In the genomic region with DNA sequence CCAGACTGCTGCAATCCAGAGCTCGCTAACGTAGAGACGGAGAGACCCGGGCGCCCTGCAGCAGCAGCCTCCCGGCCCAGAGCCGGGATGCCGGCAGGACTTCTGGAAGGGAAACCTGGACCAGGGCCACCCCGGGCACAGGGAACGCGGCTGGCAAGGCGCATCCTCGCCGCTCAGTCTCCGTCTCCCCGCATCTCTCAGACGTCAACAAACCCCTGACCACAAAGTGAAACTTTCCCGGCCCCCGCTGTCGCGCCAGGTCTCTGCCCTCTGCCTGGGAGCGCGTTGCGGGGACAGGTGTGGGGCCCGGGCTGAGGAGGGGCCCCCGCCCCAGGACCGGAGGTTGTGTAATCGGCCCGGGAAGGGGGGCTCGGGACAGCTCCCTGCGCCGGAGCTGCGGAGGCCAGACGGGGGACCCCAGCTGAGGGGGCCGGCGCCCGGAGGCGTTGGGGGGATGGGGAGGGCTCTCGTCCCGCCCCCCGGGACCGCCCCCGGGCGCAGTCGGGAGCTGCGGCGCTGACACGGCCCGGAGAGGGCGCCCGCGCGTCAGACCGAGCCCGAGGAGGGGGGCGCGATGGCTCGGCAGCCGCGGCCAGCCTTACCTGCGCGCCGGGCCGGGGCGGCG, we compare ENCODE assay signal across 8 cellular contexts.
DNase-seq lines count a peak whose midpoint lies in the region; TF ChIP-seq lines count a peak whose summit lies in the region.

No MANE protein-coding gene starts in this region.

- DNase-seq in stimulated activated CD4-positive, alpha-beta T cell treated with anti-CD3 and anti-CD28 coated beads, Interleukin-12 subunit alpha, Interleukin-12 subunit beta, amount 100 ng/mL, for 48 hours (ENCODE audit: low read depth in 2 of 3, low spot score in 1 of 3) = peak in 2 of 3 donors; percentile 18 to 37
- no peak for DNase-seq in stimulated activated CD4-positive, alpha-beta T cell treated with anti-CD3 and anti-CD28 coated beads, Interleukin-4, amount 100 ng/mL, for 1 hour
- DNase-seq in HAP-1 (ENCODE audit: low spot score in 2 of 2) = peak; percentile 32 to 50
- DNase-seq in LHCN-M2 (ENCODE audit: low read depth) = peak; percentile 18
- peak; percentile 24 to 91 for DNase-seq in lower leg skin (ENCODE audit: low spot score in 2 of 2)
- peak; percentile 17 to 43 for DNase-seq in stimulated activated CD8-positive, alpha-beta memory T cell treated with anti-CD3 and anti-CD28 coated beads, Interleukin-4, amount 100 ng/mL, for 1 hour (ENCODE audit: low read depth in 2 of 2, low spot score in 1 of 2)

- no peak for TF ChIP-seq POLR2A in lower leg skin (IDR thresholded peaks at IDR 0.05)

- H3K27ac Mint-ChIP-seq in dendritic cell treated with granulocyte-macrophage colony-stimulating factor and Interleukin-4, amounts not matched to agents 40 ng/mL and 50 ng/mL, for 4 days = no peak overlapping the region

- no peaks in the 10 kb centered on the region for H3K4me1 ChIP-seq in HAP-1

- H3K4me3 Mint-ChIP-seq in dendritic cell treated with granulocyte-macrophage colony-stimulating factor and Interleukin-4, amounts not matched to agents 40 ng/mL and 50 ng/mL, for 4 days = peak overlapping the region; percentile 73

- H3K4me1 Mint-ChIP-seq in dendritic cell treated with granulocyte-macrophage colony-stimulating factor and Interleukin-4, amounts not matched to agents 40 ng/mL and 50 ng/mL, for 4 days (ENCODE audit: low read depth) = peaks cover 14% of the 10 kb centered on the region

- H3K9ac ChIP-seq in SU-DHL-6 (ENCODE audit: low read length) = peak overlapping the region; percentile 64

- H3K27ac ChIP-seq in SU-DHL-6 (ENCODE audit: low read depth, low read length) = no peak overlapping the region; the same call in 1 of the 2 replicates

- 0% methylated on average over 8 to 20 of the region's 66 CpGs for WGBS in lower leg skin, 2 donors

- H3K27me3 ChIP-seq in HAP-1 (ENCODE audit: low read depth) (peaks cover 11% of the 10 kb centered on the region), SU-DHL-6 (ENCODE audit: low read length) (no peaks in the 10 kb centered on the region)

- peaks cover 19% of the 10 kb centered on the region for H3K27me3 Mint-ChIP-seq in dendritic cell treated with granulocyte-macrophage colony-stimulating factor and Interleukin-4, amounts not matched to agents 40 ng/mL and 50 ng/mL, for 4 days

- in situ Hi-C loops in HAP-1 (cut with MboI; ENCODE audit: low sequenced_read_pairs) = no loop called here

- H3K9me2 ChIP-seq in SU-DHL-6 (replicated peaks; ENCODE audit: insufficient read depth, low read length) = no peaks in the 10 kb centered on the region

- H3K4me2 ChIP-seq in SU-DHL-6 (ENCODE audit: low read depth, low read length, poor library complexity, severe bottlenecking) = peak overlapping the region; percentile 53

- no peaks in the 10 kb centered on the region for H3F3A ChIP-seq in SU-DHL-6 (ENCODE audit: insufficient read depth)

- no peak for TF ChIP-seq CTCF in SU-DHL-6 (IDR thresholded peaks at IDR 0.05; ENCODE audit: insufficient read depth, low read length, poor library complexity, severe bottlenecking)
- TF ChIP-seq CTCF in lower leg skin (IDR thresholded peaks at IDR 0.05) = no peak

- H3K36me3 Mint-ChIP-seq in dendritic cell treated with granulocyte-macrophage colony-stimulating factor and Interleukin-4, amounts not matched to agents 40 ng/mL and 50 ng/mL, for 4 days (ENCODE audit: low read depth) = no peaks in the 10 kb centered on the region

- H3K9me3 ChIP-seq in HAP-1 (no peaks in the 10 kb centered on the region), SU-DHL-6 (ENCODE audit: insufficient read depth, low read length) (no peaks in the 10 kb centered on the region)

- peak overlapping the region; percentile 91 for H2AFZ ChIP-seq in SU-DHL-6 (ENCODE audit: low read depth, low read length, severe bottlenecking)

- H4K20me1 ChIP-seq in SU-DHL-6 (ENCODE audit: low read depth, low read length) = no peaks in the 10 kb centered on the region

- no peaks in the 10 kb centered on the region for H3K9me3 Mint-ChIP-seq in dendritic cell treated with granulocyte-macrophage colony-stimulating factor and Interleukin-4, amounts not matched to agents 40 ng/mL and 50 ng/mL, for 4 days

- no peaks in the 10 kb centered on the region for H3K36me3 ChIP-seq in HAP-1 (replicated peaks)
- no peaks in the 10 kb centered on the region for H3K36me3 ChIP-seq in SU-DHL-6 (ENCODE audit: low read length)

- H3K79me2 ChIP-seq in SU-DHL-6 (ENCODE audit: insufficient read depth, low read length) = no peaks in the 10 kb centered on the region

- intact Hi-C loops in dendritic cell treated with granulocyte-macrophage colony-stimulating factor and Interleukin-4, amounts not matched to agents 40 ng/mL and 50 ng/mL, for 4 days (cut with micrococcal nuclease) = loop anchor here (10.0 kb wide), 1 partner anchor 221 kb away; no protein-coding TSS in a partner anchor
- intact Hi-C loops in lower leg skin (cut with DNase I; ENCODE audit: low total_unique reads) = no loop called here

- H3K4me3 ChIP-seq in HAP-1 = peak overlapping the region; percentile 63
- peak overlapping the region; percentile 80 for H3K4me3 ChIP-seq in SU-DHL-6 (ENCODE audit: insufficient read depth, low read length, poor library complexity, severe bottlenecking)
- H3K4me3 ChIP-seq in lower leg skin (ENCODE audit: low read depth, poor library complexity, severe bottlenecking) = peak overlapping the region; percentile 46
